8 cellular contexts compared by ENCODE assay signal in genomic region chr1:3747522-3747848, GRCh38. TPM values are rescaled to one million over a fixed set of nuclear protein-coding genes. Genes with fewer than 3 reads are reported as not detected.
DNase-seq lines count a peak whose midpoint lies in the region; ATAC-seq and TF ChIP-seq lines count a peak whose summit lies in the region.

No MANE protein-coding gene starts in this region.

- POLR2A ChIA-PET in activated CD4-positive, alpha-beta memory T cell treated with anti-CD3 and anti-CD28 coated beads, Interleukin-2, amount 10 ng/mL, durations not matched to agents 7 days and 5 days (lab: Charles Lee): no interaction called here

- no peak for DNase-seq in GM23338 (ENCODE audit: low spot score)
- DNase-seq in activated CD4-positive, alpha-beta memory T cell treated with anti-CD3 and anti-CD28 coated beads, Interleukin-2, amount 10 ng/mL, durations not matched to agents 7 days and 5 days: no peak
- no peak for DNase-seq in glutamatergic neuron
- DNase-seq in putamen (ENCODE audit: low spot score): no peak
- DNase-seq in NCI-H146 treated with DMSO at 0.1 percent for 48 hours (lab: John Stamatoyannopoulos, UW; ENCODE audit: unreplicated experiment): no peak
- DNase-seq in stimulated activated naive CD4-positive, alpha-beta T cell treated with Interleukin-2 at 50 U/mL for 16 hours (lab: John Stamatoyannopoulos, UW): no peak
- DNase-seq in GM20000 (ENCODE audit: low spot score): no peak

- H3K79me2 ChIP-seq in GM23338 (replicated peaks; ENCODE audit: insufficient read depth): peaks cover 34% of the 10 kb centered on the region

- peaks cover 28% of the 10 kb centered on the region for H3K4me1 Mint-ChIP-seq in GM23338
- H3K4me1 Mint-ChIP-seq in activated CD4-positive, alpha-beta memory T cell treated with anti-CD3 and anti-CD28 coated beads, Interleukin-2, amount 10 ng/mL, durations not matched to agents 7 days and 5 days: peaks cover 33% of the 10 kb centered on the region
- peaks cover 13% of the 10 kb centered on the region for H3K4me1 Mint-ChIP-seq in glutamatergic neuron (ENCODE audit: low read depth, unreplicated experiment)

- no peak overlapping the region for H3K27ac Mint-ChIP-seq in GM23338
- H3K27ac Mint-ChIP-seq in activated CD4-positive, alpha-beta memory T cell treated with anti-CD3 and anti-CD28 coated beads, Interleukin-2, amount 10 ng/mL, durations not matched to agents 7 days and 5 days: no peak overlapping the region
- no peak overlapping the region for H3K27ac Mint-ChIP-seq in glutamatergic neuron (ENCODE audit: unreplicated experiment)

- H2AFZ ChIP-seq in GM23338: no peak overlapping the region

- no peaks in the 10 kb centered on the region for H3K9me3 ChIP-seq in skeletal muscle tissue (ENCODE audit: control insufficient read depth in 3 of 3, low read length in 3 of 3)

- peak overlapping the region; percentile 56 for H3K4me3 Mint-ChIP-seq in GM23338
- H3K4me3 Mint-ChIP-seq in activated CD4-positive, alpha-beta memory T cell treated with anti-CD3 and anti-CD28 coated beads, Interleukin-2, amount 10 ng/mL, durations not matched to agents 7 days and 5 days: peak overlapping the region; percentile 58
- H3K4me3 Mint-ChIP-seq in glutamatergic neuron (ENCODE audit: unreplicated experiment): peak overlapping the region; percentile 65

- H3K9me3 Mint-ChIP-seq in GM23338 (no peaks in the 10 kb centered on the region), glutamatergic neuron (ENCODE audit: unreplicated experiment) (peaks cover 2% of the 10 kb centered on the region)
- no peaks in the 10 kb centered on the region for H3K9me3 Mint-ChIP-seq in activated CD4-positive, alpha-beta memory T cell treated with anti-CD3 and anti-CD28 coated beads, Interleukin-2, amount 10 ng/mL, durations not matched to agents 7 days and 5 days

- peaks cover 12% of the 10 kb centered on the region for H4K20me1 ChIP-seq in GM23338 (replicated peaks; ENCODE audit: insufficient read depth)

- no peaks in the 10 kb centered on the region for H3K9me2 ChIP-seq in GM23338 (ENCODE audit: insufficient read depth)

- peaks cover 13% of the 10 kb centered on the region; the same call in 1 of the 2 replicates for H3K4me1 ChIP-seq in GM23338 (ENCODE audit: insufficient read depth)
- peaks cover 23 to 38% (median 28%) of the 10 kb centered on the region in 3 donors for H3K4me1 ChIP-seq in skeletal muscle tissue (ENCODE audit: control insufficient read depth in 3 of 3, insufficient read depth in 3 of 3, low read length in 3 of 3)

- H3K36me3 ChIP-seq in GM23338 (ENCODE audit: insufficient read depth): no peaks in the 10 kb centered on the region
- H3K36me3 ChIP-seq in skeletal muscle tissue (ENCODE audit: control insufficient read depth in 3 of 3, insufficient read depth in 3 of 3, low read length in 3 of 3): peaks cover 6 to 9% (median 6%) of the 10 kb centered on the region in 3 donors

- no peak overlapping the region for H3K27ac ChIP-seq in GM23338 (ENCODE audit: low read depth)
- H3K27ac ChIP-seq in skeletal muscle tissue (ENCODE audit: low read depth, low read length): peak overlapping the region; percentile 79

- H3F3A ChIP-seq in GM23338 (replicated peaks; ENCODE audit: low read depth): 0 out of 2 replicates have a peak, but pooled peaks cover 8% of the 10 kb centered on the region

- CTCF ChIA-PET in activated CD4-positive, alpha-beta memory T cell treated with anti-CD3 and anti-CD28 coated beads, Interleukin-2, amount 10 ng/mL, durations not matched to agents 7 days and 5 days (lab: Charles Lee): no interaction called here

- H3K27me3 Mint-ChIP-seq in GM23338 (ENCODE audit: insufficient read depth, low read depth, poor library complexity) (peaks cover 20% of the 10 kb centered on the region), glutamatergic neuron (ENCODE audit: unreplicated experiment) (peaks cover 4% of the 10 kb centered on the region)
- H3K27me3 Mint-ChIP-seq in activated CD4-positive, alpha-beta memory T cell treated with anti-CD3 and anti-CD28 coated beads, Interleukin-2, amount 10 ng/mL, durations not matched to agents 7 days and 5 days: no peaks in the 10 kb centered on the region

- H3K27me3 ChIP-seq in GM23338 (ENCODE audit: insufficient read depth) (no peaks in the 10 kb centered on the region), skeletal muscle tissue (ENCODE audit: control insufficient read depth in 3 of 3, insufficient read depth in 3 of 3, low read length in 3 of 3) (peaks cover 0 to 4% (median 0%) of the 10 kb centered on the region in 3 donors)

- TF ChIP-seq CTCF in GM23338 (conservative IDR thresholded peaks at IDR 0.05; ENCODE audit: low read depth in 2 of 2) (no peak), glutamatergic neuron (IDR thresholded peaks at IDR 0.05; ENCODE audit: partially characterized antibody, unreplicated experiment) (no peak), GM20000 (IDR thresholded peaks at IDR 0.05; ENCODE audit: extremely low read depth, missing control alignments) (no peak)

- H3K4me3 ChIP-seq in GM23338 (no peak overlapping the region), skeletal muscle tissue (ENCODE audit: low read length in 3 of 3) (peak overlapping the region; percentile 70 to 85 (median 79))

- H3K9ac ChIP-seq in skeletal muscle tissue (ENCODE audit: low read depth in 1 of 3, low read length in 3 of 3): peak overlapping the region; percentile 33 to 88 (median 59)

- H3K4me2 ChIP-seq in GM23338: peak overlapping the region; percentile 94; the same call in 1 of the 2 replicates

- ATAC-seq in GM23338: no peak

- H3K36me3 Mint-ChIP-seq in GM23338 (ENCODE audit: low read depth): peaks cover 21% of the 10 kb centered on the region
- peaks cover 4% of the 10 kb centered on the region for H3K36me3 Mint-ChIP-seq in activated CD4-positive, alpha-beta memory T cell treated with anti-CD3 and anti-CD28 coated beads, Interleukin-2, amount 10 ng/mL, durations not matched to agents 7 days and 5 days (ENCODE audit: low read depth)
- no peaks in the 10 kb centered on the region for H3K36me3 Mint-ChIP-seq in glutamatergic neuron (ENCODE audit: unreplicated experiment)

TF ChIP-seq in GM23338, 12 proteins besides CTCF, POLR2A, EP300 and RAD21 (continues in another document):
- no peak for TF ChIP-seq POLR2AphosphoS5 (IDR thresholded peaks at IDR 0.05; ENCODE audit: low read depth)
- TF ChIP-seq REST (IDR thresholded peaks at IDR 0.05; ENCODE audit: unreplicated experiment): no peak
- TF ChIP-seq CREB1 (CRISPR knock-in tag; IDR thresholded peaks at IDR 0.05; ENCODE audit: low read depth): no peak
- no peak for TF ChIP-seq STAT1 (IDR thresholded peaks at IDR 0.05; ENCODE audit: unreplicated experiment)
- no peak for TF ChIP-seq EZH2 (IDR thresholded peaks at IDR 0.05; ENCODE audit: low read depth, unreplicated experiment)
- TF ChIP-seq EZH2phosphoT487 (IDR thresholded peaks at IDR 0.05; ENCODE audit: unreplicated experiment): no peak
- no peak for TF ChIP-seq ZNF331 (CRISPR knock-in tag; IDR thresholded peaks at IDR 0.05; ENCODE audit: low read depth)
- TF ChIP-seq NANOG (IDR thresholded peaks at IDR 0.05; ENCODE audit: borderline replicate concordance): no peak

RNA-seq across cellular contexts. Expression of gene CCDC27, which starts 4.8 kb away (rescaled TPM):
- 0.45 TPM in 1 of 2 replicates, not detected in the other for total RNA-seq in GM23338 (2014; rRNA removed; shearing (Covaris generic))
- polyA plus RNA-seq in GM23338 (2016; fragmentation: Nextera tagmentation; extraction: Ambion mirVana): 0.18 TPM in 1 of 2 replicates, not detected in the other
- not detected for total RNA-seq in activated CD4-positive, alpha-beta memory T cell treated with anti-CD3 and anti-CD28 coated beads, Interleukin-2, amount 10 ng/mL, durations not matched to agents 7 days and 5 days
- total RNA-seq in glutamatergic neuron (ENCODE audit: unreplicated experiment): not detected
- not detected for total RNA-seq in skeletal muscle tissue

RNA-seq across cellular contexts. Expression of gene SMIM1, which starts 25.1 kb away (rescaled TPM):
- total RNA-seq in GM23338 (2014; rRNA removed; shearing (Covaris generic)): 3.2 TPM in 1 of 2 replicates, not detected in the other
- polyA plus RNA-seq in GM23338 (2016; fragmentation: Nextera tagmentation; extraction: Ambion mirVana): 7.2 and 12.0 TPM in 2 replicates
- not detected for total RNA-seq in activated CD4-positive, alpha-beta memory T cell treated with anti-CD3 and anti-CD28 coated beads, Interleukin-2, amount 10 ng/mL, durations not matched to agents 7 days and 5 days
- 7.5 TPM for total RNA-seq in glutamatergic neuron (ENCODE audit: unreplicated experiment)
- total RNA-seq in skeletal muscle tissue: 1.6 TPM

RNA-seq across cellular contexts. Expression of gene LRRC47, which starts 48.8 kb away (rescaled TPM):
- 75.7 and 76.8 TPM in 2 replicates for total RNA-seq in GM23338 (2014; rRNA removed; shearing (Covaris generic))
- 15.8 and 17.2 TPM in 2 replicates for polyA plus RNA-seq in GM23338 (2016; fragmentation: Nextera tagmentation; extraction: Ambion mirVana)
- 10 to 100 TPM; 32.4 to 33.5 TPM for total RNA-seq in activated CD4-positive, alpha-beta memory T cell treated with anti-CD3 and anti-CD28 coated beads, Interleukin-2, amount 10 ng/mL, durations not matched to agents 7 days and 5 days
- 79.7 TPM for total RNA-seq in glutamatergic neuron (ENCODE audit: unreplicated experiment)
- total RNA-seq in skeletal muscle tissue: 28.7 TPM
